9 cellular contexts compared by ENCODE assay signal in the genomic region with DNA sequence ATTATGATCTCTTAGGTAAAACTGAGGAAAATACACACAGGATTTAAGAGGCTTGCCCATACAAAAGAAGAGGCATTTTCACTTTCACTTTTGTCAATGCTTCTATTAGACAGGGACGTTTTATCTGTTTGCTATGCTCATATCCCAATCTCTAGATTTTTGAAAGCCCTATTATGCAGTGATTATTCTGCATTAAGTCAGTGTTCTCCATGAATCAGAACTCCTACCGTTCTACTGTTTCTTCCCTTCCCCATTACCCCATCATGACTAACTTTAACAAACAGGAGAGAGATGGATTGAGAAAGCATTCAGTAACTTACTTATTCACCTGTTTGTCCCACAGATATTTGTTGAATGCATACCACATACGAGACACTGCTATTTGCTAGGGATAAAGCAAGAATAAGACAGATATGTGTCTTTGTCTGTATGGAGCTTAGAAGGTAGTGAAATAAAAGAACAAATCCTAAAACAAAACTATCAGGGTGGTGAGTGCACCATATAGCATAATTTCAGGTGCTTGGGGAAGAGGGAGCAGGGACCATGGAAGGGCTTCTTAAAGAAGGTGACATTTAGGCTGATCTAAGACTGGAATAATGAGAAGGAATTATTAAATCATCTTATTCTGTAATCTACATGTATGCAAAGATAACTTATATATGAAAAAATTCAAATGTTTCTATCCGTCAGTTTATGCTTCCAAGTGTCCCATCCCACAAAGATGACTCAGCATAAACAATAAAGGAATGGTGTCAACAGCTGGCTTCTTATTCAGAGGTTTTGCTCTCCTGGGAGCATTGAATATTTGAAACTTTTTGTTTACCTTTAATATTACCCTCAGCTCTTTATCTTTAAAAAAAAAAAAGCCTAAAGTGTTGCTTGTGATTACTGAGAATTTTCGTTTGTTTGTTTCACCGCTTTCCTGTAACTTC.
A peak's percentile ranks its signal among the peaks of the same experiment; 100 is the strongest.
DNase-seq lines count a peak whose midpoint lies in the region; ATAC-seq, FAIRE-seq and TF ChIP-seq lines count a peak whose summit lies in the region.
"Had no signal": no experiment of that assay in that cellular context is flagged by ENCODE, and none has a peak within 500 bp of the region (broad histone marks: within the 10 kb centered on the region; RNA-seq: fewer than 3 reads in every experiment).

No MANE protein-coding gene starts in this region.

- H4K91ac ChIP-seq in H1 (replicated peaks; ENCODE audit: insufficient read length, low read length): no peak overlapping the region

- H3K9ac ChIP-seq in PC-3 (ENCODE audit: low read length) (no peak overlapping the region), H1 (replicated peaks in 1 of 4; ENCODE audit: extremely low read depth in 1 of 4, low read depth in 3 of 4, low read length in 3 of 4) (no peak overlapping the region), skeletal muscle tissue (ENCODE audit: low read depth in 1 of 3, low read length in 3 of 3) (no peak overlapping the region)

- H3K14ac ChIP-seq in H1 (ENCODE audit: insufficient read length): no peak overlapping the region

- 87% methylated on average over 6 of the region's 6 CpGs; no CpG with 5 or more reads in 1 of the 2 experiments for WGBS in H1 (ENCODE audit: extremely low coverage in 1 of 2, insufficient coverage in 1 of 2, insufficient read length in 1 of 2, insufficient replicate concordance in 2 of 2, low coverage in 1 of 2, low lambda C conversion rate in 2 of 2, missing lambda C conversion rate in 1 of 2), 2 experiments

- H3K79me2 ChIP-seq in PC-3 (ENCODE audit: low read length): no peaks in the 10 kb centered on the region
- no peaks in the 10 kb centered on the region for H3K79me2 ChIP-seq in H1 (ENCODE audit: control insufficient read depth in 1 of 2, insufficient read depth in 2 of 2, low read length in 2 of 2)

- no peak overlapping the region for H3K4ac ChIP-seq in H1 (replicated peaks; ENCODE audit: insufficient read length, low read depth, low read length)

- no peaks in the 10 kb centered on the region for H3K27me3 ChIP-seq in PC-3 (ENCODE audit: low read length)
- no peaks in the 10 kb centered on the region for H3K27me3 ChIP-seq in H1 (replicated peaks in 1 of 4; ENCODE audit: control insufficient read depth in 3 of 4, extremely low read depth in 1 of 4, insufficient read depth in 3 of 4, low read length in 3 of 4)
- no peaks in the 10 kb centered on the region for H3K27me3 ChIP-seq in skeletal muscle tissue (ENCODE audit: control insufficient read depth in 3 of 3, insufficient read depth in 3 of 3, low read length in 3 of 3)
- H3K27me3 ChIP-seq in uterus: no peaks in the 10 kb centered on the region

- intact Hi-C loops in PC-3 (cut with micrococcal nuclease): loop anchor here (2.0 kb wide), 1 partner anchor 40 kb away; no protein-coding TSS in a partner anchor
- intact Hi-C loops in uterus (cut with DNase I; ENCODE audit: low total_unique reads): no loop called here

- peak overlapping the region; percentile 13 for H3K27ac ChIP-seq in PC-3 (ENCODE audit: low read length)
- no peak overlapping the region for H3K27ac ChIP-seq in H1 (ENCODE audit: low read depth, low read length)
- H3K27ac ChIP-seq in skeletal muscle tissue (ENCODE audit: low read depth, low read length): no peak overlapping the region
- no peak overlapping the region for H3K27ac ChIP-seq in uterus
- H3K27ac ChIP-seq: 22Rv1 had no signal

- peak; percentile 1 for DNase-seq in DMS153 treated with DMSO at 0.1 percent for 48 hours (lab: John Stamatoyannopoulos, UW; ENCODE audit: unreplicated experiment)
- DNase-seq in DMS153 (lab: John Stamatoyannopoulos, UW): no peak
- peak; percentile 54 for DNase-seq in PC-3
- DNase-seq in H1 (ENCODE audit: low read depth in 1 of 2, low spot score in 2 of 2): no peak
- DNase-seq in uterus: no peak
- no peak for DNase-seq in GM12891 (ENCODE audit: insufficient read length, low spot score)

- H3K4me3 ChIP-seq in PC-3 (ENCODE audit: low read length) (peak overlapping the region; percentile 55), H1 (ENCODE audit: extremely low read depth in 1 of 4, insufficient read depth in 2 of 4, low read depth in 3 of 4, low read length in 4 of 4) (no peak overlapping the region), skeletal muscle tissue (ENCODE audit: low read length in 3 of 3) (peak overlapping the region; percentile 23 to 61 (median 61)), uterus (peak overlapping the region in 1 of 2 donors; percentile 14)

- no peak for TF ChIP-seq EP300 in H1 (IDR thresholded peaks at IDR 0.05; ENCODE audit: borderline replicate concordance in 1 of 2, low read depth in 2 of 2, low read length in 2 of 2)

- no peak for FAIRE-seq in H1 (lab: Jason Lieb, UNC)
- FAIRE-seq in GM12891 (lab: Jason Lieb, UNC): no peak

- H3F3A ChIP-seq in PC-3 (ENCODE audit: low read length, unreplicated experiment): no peaks in the 10 kb centered on the region

- no peak overlapping the region for H4K5ac ChIP-seq in H1 (ENCODE audit: insufficient read length, low read depth, low read length)

- H2AK5ac ChIP-seq in H1 (ENCODE audit: low read depth, low read length): no peak overlapping the region

- H4K20me1 ChIP-seq in PC-3 (ENCODE audit: low read length) (no peaks in the 10 kb centered on the region), H1 (replicated peaks in 1 of 2; ENCODE audit: control insufficient read depth in 1 of 2, insufficient read depth in 2 of 2, low read length in 2 of 2) (no peaks in the 10 kb centered on the region)

- peak; percentile 74 for ATAC-seq in HG02642 (IDR thresholded peaks at IDR 0.05; ENCODE audit: poor library complexity, unreplicated experiment)
- ATAC-seq in PC-3: peak; percentile 94

- H2AFZ ChIP-seq in PC-3 (ENCODE audit: low read length) (peak overlapping the region; percentile 56), H1 (ENCODE audit: low read length) (peak overlapping the region; percentile 68)

- H4K8ac ChIP-seq in H1 (ENCODE audit: extremely low read depth, insufficient read depth, low read length): no peak overlapping the region

- H3K4me2 ChIP-seq in PC-3 (ENCODE audit: low read length): peak overlapping the region; percentile 70
- no peak overlapping the region for H3K4me2 ChIP-seq in H1 (ENCODE audit: insufficient read depth in 1 of 2, low read depth in 2 of 2, low read length in 2 of 2)

- CTCF ChIA-PET in PC-3 (lab: Charles Lee): interaction anchor here (0.6 kb wide), 1 partner anchor 98 kb away, joined by 3 read pairs; no protein-coding TSS in a partner anchor
- CTCF ChIA-PET in H1 (lab: Charles Lee; ENCODE audit: partially characterized antibody): interaction anchor here (1.0 to 1.8 kb wide), 2 partner anchors 34 to 545 kb away, joined by 3 to 6 read pairs; no protein-coding TSS in a partner anchor

- TF ChIP-seq CTCF in PC-3 (conservative IDR thresholded peaks at IDR 0.05; ENCODE audit: low read depth, low read length) (no peak), H1 (IDR thresholded peaks at IDR 0.05; ENCODE audit: control extremely low read depth in 1 of 3, insufficient read depth in 1 of 3, low read depth in 1 of 3, low read length in 3 of 3) (no peak), uterus (IDR thresholded peaks at IDR 0.05) (no peak)

- no peak overlapping the region for H2BK15ac ChIP-seq in H1 (ENCODE audit: low read length)

- H3K4me1 ChIP-seq in PC-3 (ENCODE audit: insufficient read depth, low read length): peaks cover 16% of the 10 kb centered on the region; the same call in 1 of the 2 replicates
- no peaks in the 10 kb centered on the region for H3K4me1 ChIP-seq in H1 (replicated peaks in 1 of 4; ENCODE audit: control insufficient read depth in 3 of 4, insufficient read depth in 4 of 4, low read length in 3 of 4)
- no peaks in the 10 kb centered on the region for H3K4me1 ChIP-seq in skeletal muscle tissue (ENCODE audit: control insufficient read depth in 3 of 3, insufficient read depth in 3 of 3, low read length in 3 of 3)
- no peaks in the 10 kb centered on the region for H3K4me1 ChIP-seq in uterus

- no peak overlapping the region for H2BK120ac ChIP-seq in H1 (replicated peaks; ENCODE audit: low read depth, low read length)

- no peak overlapping the region for H2BK20ac ChIP-seq in H1 (ENCODE audit: low read length)

- no peaks in the 10 kb centered on the region for H3K9me3 ChIP-seq in PC-3 (ENCODE audit: low read length)
- H3K9me3 ChIP-seq in H1 (ENCODE audit: insufficient read depth in 2 of 2, low read depth in 1 of 2, low read length in 1 of 2): no peaks in the 10 kb centered on the region
- no peaks in the 10 kb centered on the region for H3K9me3 ChIP-seq in skeletal muscle tissue (ENCODE audit: control insufficient read depth in 3 of 3, low read length in 3 of 3)
- H3K9me3 ChIP-seq in uterus: no peaks in the 10 kb centered on the region

- POLR2A ChIA-PET in PC-3 (lab: Charles Lee; ENCODE audit: unreplicated experiment) (no interaction called here), H1 (lab: Charles Lee; ENCODE audit: partially characterized antibody) (interaction anchor here (0.6 kb wide), 1 partner anchor 30 kb away, joined by 5 read pairs; no protein-coding TSS in a partner anchor)

- H3K36me3 ChIP-seq in PC-3 (ENCODE audit: low read depth, low read length) (no peaks in the 10 kb centered on the region), H1 (ENCODE audit: control insufficient read depth in 2 of 4, insufficient read depth in 4 of 4, low read length in 3 of 4) (no peaks in the 10 kb centered on the region), skeletal muscle tissue (ENCODE audit: control insufficient read depth in 3 of 3, insufficient read depth in 3 of 3, low read length in 3 of 3) (no peaks in the 10 kb centered on the region), uterus (no peaks in the 10 kb centered on the region)

- TF ChIP-seq POLR2A in H1 (IDR thresholded peaks at IDR 0.05; ENCODE audit: control extremely low read depth in 1 of 2, low read depth in 2 of 2, low read length in 2 of 2) (no peak), uterus (IDR thresholded peaks at IDR 0.05) (no peak), GM12891 (IDR thresholded peaks at IDR 0.05; ENCODE audit: low read depth, low read length) (no peak)

- no peak overlapping the region for H3K18ac ChIP-seq in H1 (ENCODE audit: extremely low read depth, low read length)

- TF ChIP-seq RAD21 in H1 (IDR thresholded peaks at IDR 0.05 in 1 of 2, conservative IDR thresholded peaks at IDR 0.05 in 1 of 2; ENCODE audit: low read depth in 2 of 2, low read length in 2 of 2): no peak

- H2BK5ac ChIP-seq in H1 (ENCODE audit: low read depth, low read length): no peak overlapping the region

- no peak overlapping the region for H3K56ac ChIP-seq in H1 (replicated peaks; ENCODE audit: insufficient read length, low read depth, low read length)

- H2BK12ac ChIP-seq in H1 (ENCODE audit: low read depth, low read length): no peak overlapping the region

- no TSS peak for BruUV-seq in PC-3 (replicated peaks; lab: Mats Ljungman, UMichigan)

- no peaks in the 10 kb centered on the region for H3K9me2 ChIP-seq in PC-3 (replicated peaks; ENCODE audit: low read length)

- no peaks in the 10 kb centered on the region for H3K23me2 ChIP-seq in H1 (ENCODE audit: low read depth, low read length)

- H3K23ac ChIP-seq in H1 (ENCODE audit: insufficient read length): no peak overlapping the region

- no peaks in the 10 kb centered on the region for H3K79me1 ChIP-seq in H1 (ENCODE audit: low read depth, low read length)

TF ChIP-seq in H1, 55 proteins besides CTCF, POLR2A, EP300 and RAD21 (continues in another document):
- no peak for TF ChIP-seq SIX5 (IDR thresholded peaks at IDR 0.05; ENCODE audit: low read depth, low read length)

TF ChIP-seq in GM12891, 5 proteins besides CTCF, POLR2A, EP300 and RAD21 (continues in another document):
- TF ChIP-seq SPI1 (IDR thresholded peaks at IDR 0.05; ENCODE audit: low read depth, low read length): no peak

Comparison
In these comparisons a context has a peak if more than half of its experiments do, and no peak if none do; other contexts are left out.
1. DNase-seq: peak in DMS153 treated with DMSO at 0.1 percent for 48 hours (single experiment) and PC-3 (single experiment); none in DMS153 (single experiment), H1 (0 of 2), uterus (0 of 2) and GM12891 (single experiment).
2. H3K4me3 ChIP-seq: peak in PC-3 (single experiment) and skeletal muscle tissue (3 of 3); none in H1 (0 of 4).